ENCODE assay signal across 13 cellular contexts in the genomic region with DNA sequence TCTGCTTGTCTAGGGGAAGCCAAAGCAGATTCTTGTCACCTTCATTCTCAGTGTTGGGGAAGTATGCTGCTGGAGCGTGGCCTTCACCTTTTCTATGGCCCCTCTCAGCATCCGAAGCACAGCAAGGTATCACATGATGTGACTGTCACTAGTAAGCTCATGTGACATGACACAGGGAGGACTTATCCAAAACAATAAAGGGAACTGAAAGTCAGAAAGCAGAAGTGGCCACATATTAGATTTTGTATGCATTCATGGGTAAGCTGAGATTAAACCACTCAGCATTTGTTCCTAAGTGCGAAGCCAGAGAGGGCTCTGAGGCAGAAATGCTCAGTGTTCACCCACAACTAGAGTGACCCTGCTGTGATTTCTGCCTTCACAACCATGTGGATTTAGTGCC.
DNase-seq lines count a peak whose midpoint lies in the region; ATAC-seq, FAIRE-seq and TF ChIP-seq lines count a peak whose summit lies in the region.
"Had no signal": no experiment of that assay in that cellular context is flagged by ENCODE, and none has a peak within 500 bp of the region (broad histone marks: within the 10 kb centered on the region; RNA-seq: fewer than 3 reads in every experiment).

No MANE protein-coding gene starts in this region.

- H3K9ac ChIP-seq in liver (ENCODE audit: low read depth in 1 of 2, low read length in 2 of 2): no peak overlapping the region
- no peak overlapping the region for H3K9ac ChIP-seq in HepG2 (ENCODE audit: insufficient read depth, low read depth, low read length)
- no peak overlapping the region for H3K9ac ChIP-seq in SK-N-SH
- H3K9ac ChIP-seq: GM23248 had no signal

- no peak for TF ChIP-seq POLR2A in HepG2 (IDR thresholded peaks at IDR 0.05; ENCODE audit: insufficient read depth in 1 of 2, low read depth in 2 of 2, low read length in 2 of 2)
- no peak for TF ChIP-seq POLR2A in NB4 (IDR thresholded peaks at IDR 0.05; ENCODE audit: extremely low read depth, insufficient read length)

- H3K4me1 ChIP-seq in liver (ENCODE audit: control insufficient read depth in 4 of 4, insufficient read depth in 4 of 4, low read length in 3 of 4) (no peaks in the 10 kb centered on the region), HepG2 (ENCODE audit: insufficient read depth, low read length) (no peaks in the 10 kb centered on the region), SK-N-SH (ENCODE audit: control insufficient read depth in 1 of 2, insufficient read depth in 2 of 2, low read depth in 1 of 2, low read length in 1 of 2) (peaks cover 0 to 19% of the 10 kb centered on the region in 2 experiments; a peak in 1 of 4 replicates)
- H3K4me1 ChIP-seq: upper lobe of left lung had no signal

- H3K79me2 ChIP-seq in HepG2 (ENCODE audit: insufficient read depth, low read length) (no peaks in the 10 kb centered on the region), SK-N-SH (ENCODE audit: insufficient read depth) (no peaks in the 10 kb centered on the region)

- ATAC-seq in HepG2 (no peak), HG02938 (IDR thresholded peaks at IDR 0.05; ENCODE audit: unreplicated experiment) (peak; percentile 97)

- H3K27me3 ChIP-seq in liver (ENCODE audit: control insufficient read depth in 4 of 4, insufficient read depth in 4 of 4, low read length in 3 of 4) (peaks cover 0 to 6% (median 0%) of the 10 kb centered on the region in 4 donors), HepG2 (ENCODE audit: control insufficient read depth in 1 of 2, insufficient read depth in 2 of 2, low read length in 2 of 2) (0 out of 5 replicates have a peak, but pooled peaks cover 0 to 3% of the 10 kb centered on the region in 2 experiments), SK-N-SH (ENCODE audit: insufficient read depth) (no peaks in the 10 kb centered on the region)
- H3K27me3 ChIP-seq: dorsolateral prefrontal cortex, upper lobe of left lung had no signal

- H2AFZ ChIP-seq in HepG2 (ENCODE audit: low read length): no peak overlapping the region
- no peak overlapping the region for H2AFZ ChIP-seq in SK-N-SH (ENCODE audit: low read depth)
- H2AFZ ChIP-seq: GM23248 had no signal

- intact Hi-C loops in HepG2 (cut with micrococcal nuclease; ENCODE audit: unreplicated experiment): no loop called here

- H3F3A ChIP-seq in SK-N-SH (replicated peaks; ENCODE audit: insufficient read depth): no peaks in the 10 kb centered on the region

- TF ChIP-seq RAD21 in liver (IDR thresholded peaks at IDR 0.05) (no peak), HepG2 (CRISPR knock-in tag; IDR thresholded peaks at IDR 0.05) (no peak), SK-N-SH (IDR thresholded peaks at IDR 0.05; ENCODE audit: low read length) (no peak)

- TF ChIP-seq CTCF in liver (IDR thresholded peaks at IDR 0.05; ENCODE audit: low read depth, low read length, missing input control): no peak
- no peak for TF ChIP-seq CTCF in HepG2 (CRISPR knock-in tag; IDR thresholded peaks at IDR 0.05)
- no peak for TF ChIP-seq CTCF in NB4 (IDR thresholded peaks at IDR 0.05; ENCODE audit: low read depth, low read length)
- TF ChIP-seq CTCF in coronary artery (IDR thresholded peaks at IDR 0.05): no peak
- no peak for TF ChIP-seq CTCF in SK-N-SH (IDR thresholded peaks at IDR 0.05)

- H3K27ac ChIP-seq in liver (ENCODE audit: low read depth in 1 of 2, low read length in 2 of 2) (no peak overlapping the region), HepG2 (ENCODE audit: extremely low read length, insufficient read depth, low read length) (no peak overlapping the region), coronary artery (no peak overlapping the region), SK-N-SH (ENCODE audit: low read depth in 2 of 2, low read length in 1 of 2) (no peak overlapping the region)
- H3K27ac ChIP-seq: dorsolateral prefrontal cortex, GM23248, upper lobe of left lung had no signal

- H3K36me3 ChIP-seq in liver (ENCODE audit: control insufficient read depth in 4 of 4, insufficient read depth in 3 of 4, low read depth in 1 of 4, low read length in 3 of 4) (no peaks in the 10 kb centered on the region), HepG2 (replicated peaks in 1 of 2; ENCODE audit: control insufficient read depth in 1 of 2, insufficient read depth in 2 of 2, low read length in 2 of 2) (no peaks in the 10 kb centered on the region), SK-N-SH (replicated peaks in 1 of 2; ENCODE audit: control insufficient read depth in 1 of 2, insufficient read depth in 2 of 2, low read length in 1 of 2) (no peaks in the 10 kb centered on the region)
- H3K36me3 ChIP-seq: upper lobe of left lung had no signal

- H3K4me2 ChIP-seq in HepG2 (ENCODE audit: low read depth, low read length) (no peak overlapping the region), SK-N-SH (no peak overlapping the region)

- no TSS peak for BruUV-seq in HepG2 (replicated peaks; lab: Mats Ljungman, UMichigan)

- H3K9me2 ChIP-seq in SK-N-SH: no peaks in the 10 kb centered on the region

- H4K20me1 ChIP-seq in HepG2 (ENCODE audit: insufficient read depth, low read length): no peaks in the 10 kb centered on the region
- no peaks in the 10 kb centered on the region for H4K20me1 ChIP-seq in SK-N-SH (ENCODE audit: insufficient read depth)

- TF ChIP-seq EP300 in HepG2 (IDR thresholded peaks at IDR 0.05; ENCODE audit: low read depth in 2 of 2, low read length in 2 of 2): no peak
- TF ChIP-seq EP300 in HepG2 (CRISPR knock-in tag; IDR thresholded peaks at IDR 0.05; ENCODE audit: borderline replicate concordance): no peak
- no peak for TF ChIP-seq EP300 in SK-N-SH (IDR thresholded peaks at IDR 0.05; ENCODE audit: borderline replicate concordance in 1 of 2, low read depth in 1 of 2, low read length in 1 of 2)

- DNase-seq in HepG2 (ENCODE audit: low spot score) (no peak), NB4 (ENCODE audit: low read depth) (peak; percentile 61), glomerular visceral epithelial cell (ENCODE audit: extremely low spot score) (no peak), coronary artery (ENCODE audit: low spot score) (no peak), NCI-H446 (lab: John Stamatoyannopoulos, UW) (no peak), SK-N-SH (no peak)
- DNase-seq: dorsolateral prefrontal cortex; GM23248; stimulated activated CD4-positive, alpha-beta T cell treated with anti-CD3 and anti-CD28 coated beads, Interleukin-12 subunit alpha, Interleukin-12 subunit beta, amount 100 ng/mL, for 4 hours; upper lobe of left lung had no signal

- no peak for FAIRE-seq in HepG2 (lab: Jason Lieb, UNC)
- FAIRE-seq: keratinocyte had no signal

- in situ Hi-C loops in HepG2 (cut with HindIII; ENCODE audit: extremely low pct_ligation_motif_present, low pct_unique_long_range_greater_than_20kb): no loop called here

- H3K4me3 ChIP-seq in liver (ENCODE audit: low read depth in 1 of 3, low read length in 3 of 3): no peak overlapping the region
- H3K4me3 ChIP-seq in HepG2 (replicated peaks in 1 of 3; ENCODE audit: insufficient read depth in 1 of 3, low read depth in 2 of 3, low read length in 3 of 3): no peak overlapping the region
- no peak overlapping the region for H3K4me3 ChIP-seq in NB4 (ENCODE audit: low read depth, low read length)
- H3K4me3 ChIP-seq in coronary artery: no peak overlapping the region
- no peak overlapping the region for H3K4me3 ChIP-seq in SK-N-SH (ENCODE audit: low read depth in 2 of 2, low read length in 1 of 2)
- H3K4me3 ChIP-seq: dorsolateral prefrontal cortex, GM23248, upper lobe of left lung had no signal

- POLR2A ChIA-PET in HepG2 (lab: Yijun Ruan, JAX): no interaction called here
- POLR2A ChIA-PET in SK-N-SH (lab: Yijun Ruan, JAX): no interaction called here

- H3K9me3 ChIP-seq in liver (ENCODE audit: control insufficient read depth in 4 of 4, low read length in 3 of 4): peaks cover 0 to 2% (median under 1%) of the 10 kb centered on the region in 4 donors
- no peaks in the 10 kb centered on the region for H3K9me3 ChIP-seq in HepG2 (ENCODE audit: low read length)
- H3K9me3 ChIP-seq in SK-N-SH: no peaks in the 10 kb centered on the region
- H3K9me3 ChIP-seq: upper lobe of left lung had no signal

- CTCF ChIA-PET in HepG2 (lab: Yijun Ruan, JAX; ENCODE audit: low intra/inter-chr PET ratio, low total read pairs): no interaction called here
- CTCF ChIA-PET in SK-N-SH (lab: Yijun Ruan, JAX): interaction anchor here (1.3 to 2.1 kb wide), 3 partner anchors 24 to 231 kb away, joined by 5 to 7 read pairs (median 5); no protein-coding TSS in a partner anchor

- 70% methylated on average over 3 of the region's 3 CpGs for WGBS in liver
- 0% methylated on average over 3 of the region's 3 CpGs for WGBS in HepG2 (ENCODE audit: low lambda C conversion rate)
- 43% methylated on average over 3 of the region's 3 CpGs for WGBS in SK-N-SH (ENCODE audit: low lambda C conversion rate)

TF ChIP-seq in liver, 16 proteins besides CTCF, POLR2A, EP300 and RAD21:
- TF ChIP-seq RXRA (IDR thresholded peaks at IDR 0.05): no peak
- TF ChIP-seq, protein P1, sequence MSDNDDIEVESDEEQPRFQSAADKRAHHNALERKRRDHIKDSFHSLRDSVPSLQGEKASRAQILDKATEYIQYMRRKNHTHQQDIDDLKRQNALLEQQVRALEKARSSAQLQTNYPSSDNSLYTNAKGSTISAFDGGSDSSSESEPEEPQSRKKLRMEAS (IDR thresholded peaks at IDR 0.05): peak; percentile 24

TF ChIP-seq in HepG2, 621 proteins besides CTCF, POLR2A, EP300 and RAD21 (continues in another document):
- TF ChIP-seq ZNF749 (CRISPR knock-in tag; IDR thresholded peaks at IDR 0.05; ENCODE audit: borderline replicate concordance) (no peak), ZSCAN9 (CRISPR knock-in tag; IDR thresholded peaks at IDR 0.05; ENCODE audit: borderline replicate concordance) (no peak), ZFP1 (CRISPR knock-in tag; IDR thresholded peaks at IDR 0.05) (no peak), ELF1 (CRISPR knock-in tag; IDR thresholded peaks at IDR 0.05) (no peak), CREM (IDR thresholded peaks at IDR 0.05) (no peak), CREM (CRISPR knock-in tag; IDR thresholded peaks at IDR 0.05) (no peak), CEBPB (IDR thresholded peaks at IDR 0.05; ENCODE audit: borderline replicate concordance, low read depth, low read length) (no peak), ZNF510 (CRISPR knock-in tag; IDR thresholded peaks at IDR 0.05; ENCODE audit: low read depth) (no peak), ZNF790 (CRISPR knock-in tag; IDR thresholded peaks at IDR 0.05; ENCODE audit: borderline replicate concordance) (no peak)

TF ChIP-seq in SK-N-SH, 30 proteins besides CTCF, POLR2A, EP300 and RAD21 (continues in another document):
- no peak for TF ChIP-seq SMC3 (IDR thresholded peaks at IDR 0.05; ENCODE audit: low read depth, low read length)
